ENCODE assay signal across 8 cellular contexts in genomic region chr1:38000529-38001453, GRCh38. TPM values are rescaled to one million over a fixed set of nuclear protein-coding genes. Genes with fewer than 3 reads are reported as not detected.
A peak's percentile ranks its signal among the peaks of the same experiment; 100 is the strongest.
DNase-seq lines count a peak whose midpoint lies in the region; ATAC-seq and TF ChIP-seq lines count a peak whose summit lies in the region.

No MANE protein-coding gene starts in this region.

- peaks cover 60% of the 10 kb centered on the region for H3K4me1 Mint-ChIP-seq in activated T-helper 2 cell treated with anti-CD3 and anti-CD28 coated beads, Interferon-gamma antibody, Interleukin-2, Interleukin-4, amounts not matched to agents 10 μg/mL and 5 μg/mL and 100 μg/mL, durations not matched to agents 14 hours and 24 hours and 36 hours (ENCODE audit: low read depth)

- CTCF ChIA-PET in HEK293 (lab: Yijun Ruan, JAX), result interaction anchor here (0.6 to 2.2 kb wide), 6 partner anchors 8 to 1920 kb away, joined by 3 to 21 read pairs (median 5); partner anchors contain the start of gene SF3A3

- H3K4me1 ChIP-seq in HEK293 (ENCODE audit: control insufficient read depth, insufficient read depth, low read length), result peaks cover 21% of the 10 kb centered on the region

- no peak overlapping the region for H3K4me3 ChIP-seq in HEK293 (ENCODE audit: low read depth, low read length)

- POLR2A ChIA-PET in HEK293 (lab: Yijun Ruan, JAX), result interaction anchor here (0.5 to 6.3 kb wide), 5 partner anchors 9 to 996 kb away, joined by 3 to 44 read pairs (median 3); partner anchors contain the start of genes MTF1, SF3A3 and UTP11

- intact Hi-C loops in activated T-helper 2 cell treated with anti-CD3 and anti-CD28 coated beads, Interferon-gamma antibody, Interleukin-2, Interleukin-4, amounts not matched to agents 10 μg/mL and 5 μg/mL and 100 μg/mL, durations not matched to agents 14 hours and 24 hours and 36 hours (cut with micrococcal nuclease), result no loop called here
- intact Hi-C loops in left cardiac atrium (cut with DNase I), result no loop called here
- intact Hi-C loops in sciatic nerve (cut with DNase I), result no loop called here

- no peak for DNase-seq in activated T-helper 2 cell treated with anti-CD3 and anti-CD28 coated beads, Interferon-gamma antibody, Interleukin-2, Interleukin-4, amounts not matched to agents 10 μg/mL and 5 μg/mL and 100 μg/mL, durations not matched to agents 14 hours and 24 hours and 36 hours (ENCODE audit: low spot score)
- DNase-seq in left cardiac atrium, result peak; percentile 45
- no peak for DNase-seq in sciatic nerve (ENCODE audit: low spot score)
- DNase-seq in GOT3 (lab: John Stamatoyannopoulos, UW), result no peak

- H3K27ac Mint-ChIP-seq in activated T-helper 2 cell treated with anti-CD3 and anti-CD28 coated beads, Interferon-gamma antibody, Interleukin-2, Interleukin-4, amounts not matched to agents 10 μg/mL and 5 μg/mL and 100 μg/mL, durations not matched to agents 14 hours and 24 hours and 36 hours, result peak overlapping the region; percentile 94

- ATAC-seq in left cardiac atrium (peak in 1 of 2 donors; percentile 25), sciatic nerve (peak; percentile 72), GM18861 (IDR thresholded peaks at IDR 0.05; ENCODE audit: unreplicated experiment) (no peak), HG03159 (IDR thresholded peaks at IDR 0.05; ENCODE audit: unreplicated experiment) (no peak), HG02852 (IDR thresholded peaks at IDR 0.05; ENCODE audit: unreplicated experiment) (no peak)

- no peaks in the 10 kb centered on the region for H3K9me3 ChIP-seq in HEK293 (ENCODE audit: control insufficient read depth, insufficient read depth, low read depth, low read length)

- no peak for TF ChIP-seq CTCF in HEK293 (tag by site-specific recombination; IDR thresholded peaks at IDR 0.05)

- H3K27me3 Mint-ChIP-seq in activated T-helper 2 cell treated with anti-CD3 and anti-CD28 coated beads, Interferon-gamma antibody, Interleukin-2, Interleukin-4, amounts not matched to agents 10 μg/mL and 5 μg/mL and 100 μg/mL, durations not matched to agents 14 hours and 24 hours and 36 hours (ENCODE audit: low read depth), result no peaks in the 10 kb centered on the region

- H3K36me3 Mint-ChIP-seq in activated T-helper 2 cell treated with anti-CD3 and anti-CD28 coated beads, Interferon-gamma antibody, Interleukin-2, Interleukin-4, amounts not matched to agents 10 μg/mL and 5 μg/mL and 100 μg/mL, durations not matched to agents 14 hours and 24 hours and 36 hours (ENCODE audit: low read depth), result peaks cover 50% of the 10 kb centered on the region

- peak overlapping the region; percentile 40; the same call in 1 of the 2 replicates for H3K27ac ChIP-seq in HEK293 (ENCODE audit: extremely low read depth, low read depth, low read length)

- peaks cover 0 to 34% of the 10 kb centered on the region in 2 experiments; a peak in 1 of 3 replicates for H3K36me3 ChIP-seq in HEK293 (ENCODE audit: control insufficient read depth in 2 of 2, insufficient read depth in 1 of 2, low read length in 2 of 2)

- no peaks in the 10 kb centered on the region for H3K9me3 Mint-ChIP-seq in activated T-helper 2 cell treated with anti-CD3 and anti-CD28 coated beads, Interferon-gamma antibody, Interleukin-2, Interleukin-4, amounts not matched to agents 10 μg/mL and 5 μg/mL and 100 μg/mL, durations not matched to agents 14 hours and 24 hours and 36 hours

- H3K4me3 Mint-ChIP-seq in activated T-helper 2 cell treated with anti-CD3 and anti-CD28 coated beads, Interferon-gamma antibody, Interleukin-2, Interleukin-4, amounts not matched to agents 10 μg/mL and 5 μg/mL and 100 μg/mL, durations not matched to agents 14 hours and 24 hours and 36 hours (ENCODE audit: low read depth), result peak overlapping the region; percentile 33

TF ChIP-seq in HEK293, 187 proteins besides CTCF, POLR2A, EP300 and RAD21 (continues in another document):
- TF ChIP-seq ZNF398 (tag by site-specific recombination; IDR thresholded peaks at IDR 0.05) (no peak), ZNF747 (tag by site-specific recombination; IDR thresholded peaks at IDR 0.05) (no peak), ZNF518A (tag by site-specific recombination; conservative IDR thresholded peaks at IDR 0.05; ENCODE audit: low read depth) (no peak), ZNF354C (tag by site-specific recombination; IDR thresholded peaks at IDR 0.05; ENCODE audit: borderline replicate concordance, low read depth) (no peak), BCL11B (tag by site-specific recombination; IDR thresholded peaks at IDR 0.05; ENCODE audit: low read depth) (no peak)

RNA-seq across cellular contexts. Expression of gene FHL3, which starts 4.5 kb away (rescaled TPM):
- total RNA-seq in activated T-helper 2 cell treated with anti-CD3 and anti-CD28 coated beads, Interferon-gamma antibody, Interleukin-2, Interleukin-4, amounts not matched to agents 10 μg/mL and 5 μg/mL and 100 μg/mL, durations not matched to agents 14 hours and 24 hours and 36 hours, result 30.1 and 33.3 TPM in 2 replicates
- 10 to 100 TPM in 1 of 2 donors, 1 to 10 TPM in 1; 9.9 to 18.6 TPM for total RNA-seq in left cardiac atrium
- total RNA-seq in sciatic nerve, result 27.9 TPM

RNA-seq across cellular contexts. Expression of gene SF3A3, which starts 11.0 kb away (rescaled TPM):
- 105 and 112 TPM in 2 replicates for total RNA-seq in activated T-helper 2 cell treated with anti-CD3 and anti-CD28 coated beads, Interferon-gamma antibody, Interleukin-2, Interleukin-4, amounts not matched to agents 10 μg/mL and 5 μg/mL and 100 μg/mL, durations not matched to agents 14 hours and 24 hours and 36 hours
- total RNA-seq in left cardiac atrium (10 to 100 TPM; 27.7 to 36.1 TPM), sciatic nerve (47.9 TPM)

RNA-seq across cellular contexts. Expression of gene UTP11, which starts 11.7 kb away (rescaled TPM):
- total RNA-seq in activated T-helper 2 cell treated with anti-CD3 and anti-CD28 coated beads, Interferon-gamma antibody, Interleukin-2, Interleukin-4, amounts not matched to agents 10 μg/mL and 5 μg/mL and 100 μg/mL, durations not matched to agents 14 hours and 24 hours and 36 hours, result 78.8 and 79.0 TPM in 2 replicates
- 10 to 100 TPM; 24.7 to 37.8 TPM for total RNA-seq in left cardiac atrium
- 32.6 TPM for total RNA-seq in sciatic nerve

RNA-seq across cellular contexts. Expression of gene POU3F1, which starts 45.8 kb away (rescaled TPM):
- 0.32 and 0.48 TPM in 2 replicates for total RNA-seq in activated T-helper 2 cell treated with anti-CD3 and anti-CD28 coated beads, Interferon-gamma antibody, Interleukin-2, Interleukin-4, amounts not matched to agents 10 μg/mL and 5 μg/mL and 100 μg/mL, durations not matched to agents 14 hours and 24 hours and 36 hours
- total RNA-seq in left cardiac atrium (under 1 TPM in 1 of 2 donors, not detected in 1; 0.09 TPM), sciatic nerve (19.1 TPM)

RNA-seq across cellular contexts. Expression of gene INPP5B, which starts 53.9 kb away (rescaled TPM):
- 23.1 and 24.2 TPM in 2 replicates for total RNA-seq in activated T-helper 2 cell treated with anti-CD3 and anti-CD28 coated beads, Interferon-gamma antibody, Interleukin-2, Interleukin-4, amounts not matched to agents 10 μg/mL and 5 μg/mL and 100 μg/mL, durations not matched to agents 14 hours and 24 hours and 36 hours
- total RNA-seq in left cardiac atrium (10 to 100 TPM; 13.4 to 19.7 TPM), sciatic nerve (44.4 TPM)
